ENCODE assay signal across 8 cellular contexts in the genomic region with DNA sequence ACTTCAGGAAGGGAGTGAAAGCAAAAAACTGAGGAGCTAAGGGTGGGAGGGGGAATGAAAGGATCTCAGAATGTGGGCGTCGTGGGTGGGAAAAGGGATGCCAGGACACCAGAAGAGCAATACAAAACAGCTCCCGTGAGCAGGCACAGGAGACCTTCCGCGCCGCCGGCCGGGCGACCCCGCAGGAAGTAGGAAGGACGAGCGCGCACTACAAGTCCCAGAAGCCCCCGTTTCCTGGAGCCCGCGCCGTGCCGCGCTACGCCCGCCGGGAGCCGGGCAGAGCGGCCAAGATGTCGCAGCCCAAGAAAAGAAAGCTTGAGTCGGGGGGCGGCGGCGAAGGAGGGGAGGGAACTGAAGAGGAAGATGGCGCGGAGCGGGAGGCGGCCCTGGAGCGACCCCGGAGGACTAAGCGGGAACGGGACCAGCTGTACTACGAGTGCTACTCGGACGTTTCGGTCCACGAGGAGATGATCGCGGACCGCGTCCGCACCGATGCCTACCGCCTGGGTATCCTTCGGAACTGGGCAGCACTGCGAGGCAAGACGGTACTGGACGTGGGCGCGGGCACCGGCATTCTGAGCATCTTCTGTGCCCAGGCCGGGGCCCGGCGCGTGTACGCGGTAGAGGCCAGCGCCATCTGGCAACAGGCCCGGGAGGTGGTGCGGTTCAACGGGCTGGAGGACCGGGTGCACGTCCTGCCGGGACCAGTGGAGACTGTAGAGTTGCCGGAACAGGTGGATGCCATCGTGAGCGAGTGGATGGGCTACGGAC. TPM values are rescaled to one million over a fixed set of nuclear protein-coding genes. Genes with fewer than 3 reads are reported as not detected.
DNase-seq lines count a peak whose midpoint lies in the region; TF ChIP-seq lines count a peak whose summit lies in the region.

A gene (plus strand): TSS at position 249 of the 771 bp plus-strand sequence. CDS start 42 bp downstream, at position 291.

- H3K27me3 Mint-ChIP-seq in endothelial cell (ENCODE audit: unreplicated experiment): peaks cover 14% of the 10 kb centered on the region

- H3K4me1 Mint-ChIP-seq in endothelial cell (ENCODE audit: unreplicated experiment): peaks cover 9% of the 10 kb centered on the region

- TF ChIP-seq CTCF in GM20000 (IDR thresholded peaks at IDR 0.05; ENCODE audit: extremely low read depth, missing control alignments) (no peak), endothelial cell (IDR thresholded peaks at IDR 0.05; ENCODE audit: unreplicated experiment) (no peak)

- no peaks in the 10 kb centered on the region for H3K9me3 ChIP-seq in NT2/D1 (ENCODE audit: insufficient read depth, low read length)

- H3K36me3 Mint-ChIP-seq in endothelial cell (ENCODE audit: low read depth, unreplicated experiment): no peaks in the 10 kb centered on the region

- H3K9ac ChIP-seq in NT2/D1 (ENCODE audit: insufficient read length, low read depth): peak within 1 kb of the TSS; percentile 76

- H3K9me3 Mint-ChIP-seq in endothelial cell (ENCODE audit: unreplicated experiment): no peaks in the 10 kb centered on the region

- no peaks in the 10 kb centered on the region for H3K4me1 ChIP-seq in NT2/D1 (ENCODE audit: insufficient read depth, insufficient read length)

- H3K27me3 ChIP-seq in NT2/D1 (ENCODE audit: insufficient read depth, insufficient read length): no peaks in the 10 kb centered on the region

- H3K27ac Mint-ChIP-seq in endothelial cell (ENCODE audit: unreplicated experiment): peak within 1 kb of the TSS; percentile 87

- peak within 1 kb of the TSS; percentile 95 for H3K4me3 Mint-ChIP-seq in endothelial cell (ENCODE audit: unreplicated experiment)

- peak within 1 kb of the TSS; percentile 69 for H3K4me3 ChIP-seq in NT2/D1 (ENCODE audit: insufficient read length, low read depth)

- peaks cover 3% of the 10 kb centered on the region for H3K36me3 ChIP-seq in NT2/D1 (ENCODE audit: insufficient read depth, insufficient read length, low read length)

- DNase-seq in COLO829 (ENCODE audit: low spot score): peak; percentile 3
- DNase-seq in GM20000 (ENCODE audit: low spot score): peak; percentile 84
- peak; percentile 60 for DNase-seq in HT-29 (ENCODE audit: low spot score)
- peak; percentile 38 for DNase-seq in NT2/D1 (ENCODE audit: low read depth, low spot score)
- DNase-seq in activated CD8-positive, alpha-beta memory T cell treated with anti-CD3 and anti-CD28 coated beads, Interleukin-2, amount 50 U/mL, for 24 hours (ENCODE audit: extremely low read depth): peak; percentile 56
- peak; percentile 80 for DNase-seq in endothelial cell (ENCODE audit: low spot score)
- peak; percentile 86 for DNase-seq in midbrain (lab: John Stamatoyannopoulos, UW)
- peak; percentile 69 to 76 for DNase-seq in stimulated activated CD8-positive, alpha-beta memory T cell treated with anti-CD3 and anti-CD28 coated beads, Interleukin-15, amount 100 ng/mL, for 48 hours (ENCODE audit: low read depth in 2 of 2)

RNA-seq across cellular contexts. Expression of the gene that starts here (rescaled TPM):
- total RNA-seq in HT-29 (2014; rRNA removed; shearing (Covaris generic)): 23.8 and 24.5 TPM in 2 replicates
- total RNA-seq in endothelial cell (ENCODE audit: unreplicated experiment): 14.0 TPM

Comparison
In these comparisons a context has a peak if more than half of its experiments do, and no peak if none do; other contexts are left out.
1. Peak in every context shown above with its lines: DNase-seq and H3K4me3 ChIP-seq.
2. DNase-seq: peak in every context shown above with its lines; median percentile 86 in midbrain; 84 in GM20000; 80 in endothelial cell; 72 in stimulated activated CD8-positive, alpha-beta memory T cell treated with anti-CD3 and anti-CD28 coated beads, Interleukin-15, amount 100 ng/mL, for 48 hours; 60 in HT-29; 56 in activated CD8-positive, alpha-beta memory T cell treated with anti-CD3 and anti-CD28 coated beads, Interleukin-2, amount 50 U/mL, for 24 hours; 38 in NT2/D1; 3 in COLO829.